16 cellular contexts compared by ENCODE assay signal in genomic region chr3:61594144-61594977, GRCh38. TPM values are rescaled to one million over a fixed set of nuclear protein-coding genes. Genes with fewer than 3 reads are reported as not detected.
DNase-seq lines count a peak whose midpoint lies in the region; ATAC-seq, FAIRE-seq and TF ChIP-seq lines count a peak whose summit lies in the region.
"Had no signal": no experiment of that assay in that cellular context is flagged by ENCODE, and none has a peak within 500 bp of the region (broad histone marks: within the 10 kb centered on the region; RNA-seq: fewer than 3 reads in every experiment).

No MANE protein-coding gene starts in this region.

- no peak for TF ChIP-seq RAD21 in H1 (IDR thresholded peaks at IDR 0.05 in 1 of 2, conservative IDR thresholded peaks at IDR 0.05 in 1 of 2; ENCODE audit: low read depth in 2 of 2, low read length in 2 of 2)

- H3K4me3 Mint-ChIP-seq in activated naive CD4-positive, alpha-beta T cell treated with anti-CD3 and anti-CD28 coated beads, Interleukin-2, amount 10 ng/mL, durations not matched to agents 7 days and 5 days = no peak overlapping the region
- H3K4me3 Mint-ChIP-seq: activated naive CD4-positive, alpha-beta T cell treated with anti-CD3 and anti-CD28 coated beads, Interleukin-2, amount 50 U/mL, for 24 hours had no signal

- H3K14ac ChIP-seq in H1 (ENCODE audit: insufficient read length) = no peak overlapping the region

- no peak overlapping the region for H2BK5ac ChIP-seq in H1 (ENCODE audit: low read depth, low read length)

- peaks cover 4% of the 10 kb centered on the region; the same call in 1 of the 2 replicates for H3K4me1 ChIP-seq in HEK293 (ENCODE audit: control insufficient read depth, insufficient read depth, low read length)
- peaks cover 3 to 22% (median 8%) of the 10 kb centered on the region in 4 experiments; a peak in 4 of 7 replicates for H3K4me1 ChIP-seq in H1 (replicated peaks in 1 of 4; ENCODE audit: control insufficient read depth in 3 of 4, insufficient read depth in 4 of 4, low read length in 3 of 4)
- H3K4me1 ChIP-seq in skeletal muscle tissue (ENCODE audit: control insufficient read depth in 3 of 3, insufficient read depth in 3 of 3, low read length in 3 of 3) = peaks cover 12 to 20% (median 14%) of the 10 kb centered on the region in 3 donors

- ATAC-seq in left lobe of liver = peak; percentile 23
- no peak for ATAC-seq in HG03045 (IDR thresholded peaks at IDR 0.05; ENCODE audit: unreplicated experiment)
- ATAC-seq: PC-3 had no signal

- peaks cover 54 to 100% of the 10 kb centered on the region in 2 experiments for H3K79me2 ChIP-seq in H1 (ENCODE audit: control insufficient read depth in 1 of 2, insufficient read depth in 2 of 2, low read length in 2 of 2)

- H3K9me3 ChIP-seq in HEK293 (ENCODE audit: control insufficient read depth, insufficient read depth, low read depth, low read length) (no peaks in the 10 kb centered on the region), H1 (ENCODE audit: insufficient read depth in 2 of 2, low read depth in 1 of 2, low read length in 1 of 2) (no peaks in the 10 kb centered on the region), skeletal muscle tissue (ENCODE audit: control insufficient read depth in 3 of 3, low read length in 3 of 3) (no peaks in the 10 kb centered on the region)

- no peak for TF ChIP-seq POLR2A in H1 (IDR thresholded peaks at IDR 0.05; ENCODE audit: control extremely low read depth in 1 of 2, low read depth in 2 of 2, low read length in 2 of 2)

- no peak overlapping the region; a peak in 1 of 7 replicates for H3K9ac ChIP-seq in H1 (replicated peaks in 1 of 4; ENCODE audit: extremely low read depth in 1 of 4, low read depth in 3 of 4, low read length in 3 of 4)
- H3K9ac ChIP-seq in skeletal muscle tissue (ENCODE audit: low read depth in 1 of 3, low read length in 3 of 3) = peak overlapping the region in 1 of 3 donors; percentile 37
- H3K9ac ChIP-seq: KMS-11 had no signal

- H3K27ac ChIP-seq in HEK293 (ENCODE audit: extremely low read depth, low read depth, low read length) = no peak overlapping the region
- no peak overlapping the region for H3K27ac ChIP-seq in H1 (ENCODE audit: low read depth, low read length)
- H3K27ac ChIP-seq in skeletal muscle tissue (ENCODE audit: low read depth, low read length) = peak overlapping the region; percentile 11
- H3K27ac ChIP-seq: KMS-11 had no signal

- H4K8ac ChIP-seq in H1 (ENCODE audit: extremely low read depth, insufficient read depth, low read length) = no peak overlapping the region

- H2BK15ac ChIP-seq in H1 (ENCODE audit: low read length) = no peak overlapping the region

- DNase-seq in H1 (ENCODE audit: low read depth in 1 of 2, low spot score in 2 of 2) (no peak), left lobe of liver (ENCODE audit: low spot score) (no peak), NAMALWA (ENCODE audit: low spot score) (no peak)
- no peak for DNase-seq in activated naive CD4-positive, alpha-beta T cell treated with anti-CD3 and anti-CD28 coated beads, Interleukin-2, amount 10 ng/mL, durations not matched to agents 7 days and 5 days
- no peak for DNase-seq in activated T-cell treated with anti-CD3 and anti-CD28 coated beads, Interleukin-2, amount 50 U/mL, for 48 hours
- DNase-seq: activated CD4-positive, CD25-positive, alpha-beta regulatory T cell; cerebellar nuclear complex; mammary epithelial cell; NCI-H510A; PC-3; SW 1271 had no signal

- no peak overlapping the region for H2BK120ac ChIP-seq in H1 (replicated peaks; ENCODE audit: low read depth, low read length)

- H3K27ac Mint-ChIP-seq in activated naive CD4-positive, alpha-beta T cell treated with anti-CD3 and anti-CD28 coated beads, Interleukin-2, amount 10 ng/mL, durations not matched to agents 7 days and 5 days = no peak overlapping the region
- H3K27ac Mint-ChIP-seq: activated naive CD4-positive, alpha-beta T cell treated with anti-CD3 and anti-CD28 coated beads, Interleukin-2, amount 50 U/mL, for 24 hours had no signal

- H3K4me1 Mint-ChIP-seq in activated naive CD4-positive, alpha-beta T cell treated with anti-CD3 and anti-CD28 coated beads, Interleukin-2, amount 10 ng/mL, durations not matched to agents 7 days and 5 days = no peaks in the 10 kb centered on the region
- H3K4me1 Mint-ChIP-seq: activated naive CD4-positive, alpha-beta T cell treated with anti-CD3 and anti-CD28 coated beads, Interleukin-2, amount 50 U/mL, for 24 hours had no signal

- H3K18ac ChIP-seq in H1 (ENCODE audit: extremely low read depth, low read length) = no peak overlapping the region

- no peak overlapping the region for H3K56ac ChIP-seq in H1 (replicated peaks; ENCODE audit: insufficient read length, low read depth, low read length)

- H3K27me3 ChIP-seq in H1 (replicated peaks in 1 of 4; ENCODE audit: control insufficient read depth in 3 of 4, extremely low read depth in 1 of 4, insufficient read depth in 3 of 4, low read length in 3 of 4) (no peaks in the 10 kb centered on the region), skeletal muscle tissue (ENCODE audit: control insufficient read depth in 3 of 3, insufficient read depth in 3 of 3, low read length in 3 of 3) (no peaks in the 10 kb centered on the region)

- 0 out of 2 replicates have a peak overlapping the region, but pooled peaks have one; percentile 45 for H2AK5ac ChIP-seq in H1 (ENCODE audit: low read depth, low read length)

- no peak overlapping the region for H4K91ac ChIP-seq in H1 (replicated peaks; ENCODE audit: insufficient read length, low read length)

- TF ChIP-seq EP300 in H1 (IDR thresholded peaks at IDR 0.05; ENCODE audit: borderline replicate concordance in 1 of 2, low read depth in 2 of 2, low read length in 2 of 2) = no peak

- no peak for FAIRE-seq in H1 (lab: Jason Lieb, UNC)

- H3K36me3 Mint-ChIP-seq in activated naive CD4-positive, alpha-beta T cell treated with anti-CD3 and anti-CD28 coated beads, Interleukin-2, amount 10 ng/mL, durations not matched to agents 7 days and 5 days = no peaks in the 10 kb centered on the region
- H3K36me3 Mint-ChIP-seq: activated naive CD4-positive, alpha-beta T cell treated with anti-CD3 and anti-CD28 coated beads, Interleukin-2, amount 50 U/mL, for 24 hours had no signal

- H3K27me3 Mint-ChIP-seq in activated naive CD4-positive, alpha-beta T cell treated with anti-CD3 and anti-CD28 coated beads, Interleukin-2, amount 10 ng/mL, durations not matched to agents 7 days and 5 days = peaks cover 4% of the 10 kb centered on the region

- POLR2A ChIA-PET in HEK293 (lab: Yijun Ruan, JAX) = no interaction called here
- POLR2A ChIA-PET in H1 (lab: Charles Lee; ENCODE audit: partially characterized antibody) = interaction anchor here (0.7 to 1.7 kb wide), 6 partner anchors 9 to 41 kb away, joined by 3 to 10 read pairs (median 4); partner anchors contain the start of gene PTPRG

- no peak overlapping the region for H2BK12ac ChIP-seq in H1 (ENCODE audit: low read depth, low read length)

- peaks cover 19% of the 10 kb centered on the region for H3K79me1 ChIP-seq in H1 (ENCODE audit: low read depth, low read length)

- peaks cover 25 to 43% of the 10 kb centered on the region in 2 experiments for H4K20me1 ChIP-seq in H1 (replicated peaks in 1 of 2; ENCODE audit: control insufficient read depth in 1 of 2, insufficient read depth in 2 of 2, low read length in 2 of 2)

- H4K5ac ChIP-seq in H1 (ENCODE audit: insufficient read length, low read depth, low read length) = no peak overlapping the region

- H3K23ac ChIP-seq in H1 (ENCODE audit: insufficient read length) = no peak overlapping the region

- TF ChIP-seq CTCF in HEK293 (tag by site-specific recombination; IDR thresholded peaks at IDR 0.05) (no peak), H1 (IDR thresholded peaks at IDR 0.05; ENCODE audit: control extremely low read depth in 1 of 3, insufficient read depth in 1 of 3, low read depth in 1 of 3, low read length in 3 of 3) (no peak)

- H2BK20ac ChIP-seq in H1 (ENCODE audit: low read length) = no peak overlapping the region

- peak overlapping the region in 1 of 2 experiments; percentile 3; a peak in 1 of 4 replicates for H3K4me2 ChIP-seq in H1 (ENCODE audit: insufficient read depth in 1 of 2, low read depth in 2 of 2, low read length in 2 of 2)
- H3K4me2 ChIP-seq: KMS-11 had no signal

- WGBS in H1 (ENCODE audit: extremely low coverage in 1 of 2, insufficient coverage in 1 of 2, insufficient read length in 1 of 2, insufficient replicate concordance in 2 of 2, low coverage in 1 of 2, low lambda C conversion rate in 2 of 2, missing lambda C conversion rate in 1 of 2), 2 experiments = 81% methylated on average over 12 of the region's 12 CpGs; no CpG with 5 or more reads in 1 of the 2 experiments

- CTCF ChIA-PET in HEK293 (lab: Yijun Ruan, JAX) (interaction anchor here (0.7 kb wide), 1 partner anchor 273 kb away, joined by 3 read pairs; no protein-coding TSS in a partner anchor), H1 (lab: Charles Lee; ENCODE audit: partially characterized antibody) (interaction anchor here (1.0 to 1.5 kb wide), 4 partner anchors 9 to 31 kb away, joined by 3 to 6 read pairs (median 4); no protein-coding TSS in a partner anchor)
- CTCF ChIA-PET in activated naive CD4-positive, alpha-beta T cell treated with anti-CD3 and anti-CD28 coated beads, Interleukin-2, amount 10 ng/mL, durations not matched to agents 7 days and 5 days (lab: Charles Lee) = no interaction called here

- H3K36me3 ChIP-seq in HEK293 (ENCODE audit: control insufficient read depth in 2 of 2, insufficient read depth in 1 of 2, low read length in 2 of 2) = no peaks in the 10 kb centered on the region
- H3K36me3 ChIP-seq in H1 (ENCODE audit: control insufficient read depth in 2 of 4, insufficient read depth in 4 of 4, low read length in 3 of 4) = peaks cover 0 to 6% (median under 1%) of the 10 kb centered on the region in 4 experiments; a peak in 2 of 8 replicates
- no peaks in the 10 kb centered on the region for H3K36me3 ChIP-seq in skeletal muscle tissue (ENCODE audit: control insufficient read depth in 3 of 3, insufficient read depth in 3 of 3, low read length in 3 of 3)

- H2AFZ ChIP-seq in H1 (ENCODE audit: low read length) = no peak overlapping the region

- H3K9me3 Mint-ChIP-seq in activated naive CD4-positive, alpha-beta T cell treated with anti-CD3 and anti-CD28 coated beads, Interleukin-2, amount 10 ng/mL, durations not matched to agents 7 days and 5 days = peaks cover 2% of the 10 kb centered on the region
- H3K9me3 Mint-ChIP-seq: activated naive CD4-positive, alpha-beta T cell treated with anti-CD3 and anti-CD28 coated beads, Interleukin-2, amount 50 U/mL, for 24 hours had no signal

- H3K23me2 ChIP-seq in H1 (ENCODE audit: low read depth, low read length) = no peaks in the 10 kb centered on the region; the same call in 1 of the 2 replicates

- H3K4me3 ChIP-seq in HEK293 (ENCODE audit: low read depth, low read length) = no peak overlapping the region
- no peak overlapping the region for H3K4me3 ChIP-seq in H1 (ENCODE audit: extremely low read depth in 1 of 4, insufficient read depth in 2 of 4, low read depth in 3 of 4, low read length in 4 of 4)
- peak overlapping the region in 2 of 3 donors; percentile 4 to 25 for H3K4me3 ChIP-seq in skeletal muscle tissue (ENCODE audit: low read length in 3 of 3)

- no peak overlapping the region for H3K4ac ChIP-seq in H1 (replicated peaks; ENCODE audit: insufficient read length, low read depth, low read length)

RNA-seq across cellular contexts. Expression of gene PTPRG, which starts 33.0 kb away (rescaled TPM):
- 90.1 and 96.2 TPM in 2 replicates for total RNA-seq in H1 (2021; fragmentation: NEBNext Ultra II Directional; extraction: Animal tissue kit (Norgen Biotek cat#: 25700))
- polyA plus RNA-seq in H1 (2011; rRNA removed) = 23.3 and 23.6 TPM in 2 replicates
- polyA plus RNA-seq in H1 (2011; cell fraction: cytosol; rRNA removed) = 21.3 TPM
- 58.4 TPM for polyA plus RNA-seq in H1 (2011; cell fraction: nucleus; rRNA removed)
- polyA plus RNA-seq in H1 (2012, experiment 1 of 2) = 32.5 to 53.4 TPM (median 45.1 TPM) in 4 replicates
- polyA plus RNA-seq in H1 (2012, experiment 2 of 2) = 2.0 TPM
- polyA plus RNA-seq in H1 (2013, experiment 1 of 2) = 96.2 TPM
- 92.9 TPM for polyA plus RNA-seq in H1 (2013, experiment 2 of 2)
- 145 and 178 TPM in 2 replicates for polyA minus RNA-seq in H1 (2011; rRNA and poly(A)+ RNA removed)
- polyA minus RNA-seq in H1 (2011; cell fraction: cytosol; rRNA and poly(A)+ RNA removed) = 78.4 TPM
- 313 TPM for polyA minus RNA-seq in H1 (2011; cell fraction: nucleus; rRNA and poly(A)+ RNA removed)
- total RNA-seq in left lobe of liver (15.6 TPM), skeletal muscle tissue (48.5 TPM)

Comparison
In these comparisons a context has a peak if more than half of its experiments do, and no peak if none do; other contexts are left out.
1. H3K4me3 ChIP-seq: peak in skeletal muscle tissue (2 of 3); none in HEK293 (single experiment) and H1 (0 of 4).